ENCODE assay signal across 2 cellular contexts in genomic region chr2:101127319-101128056, GRCh38.
TF ChIP-seq lines count a peak whose summit lies in the region.

No MANE protein-coding gene starts in this region.

TF ChIP-seq in HCT116, 20 proteins besides CTCF, POLR2A, EP300 and RAD21:
- TF ChIP-seq CBX3 (IDR thresholded peaks at IDR 0.05; ENCODE audit: low read depth) (peak; percentile 38; the same call in 1 of the 2 replicates), REST (IDR thresholded peaks at IDR 0.05; ENCODE audit: low read depth) (no peak), ZNF274 (IDR thresholded peaks at IDR 0.05; ENCODE audit: low read depth, low read length) (no peak), MAX (IDR thresholded peaks at IDR 0.05) (0 out of 2 replicates have a peak, but pooled peaks have one; percentile 8)

TF ChIP-seq in SK-N-SH, 30 proteins besides CTCF, POLR2A, EP300 and RAD21:
- TF ChIP-seq YY1 (IDR thresholded peaks at IDR 0.05; ENCODE audit: low read depth) (no peak), MAX (IDR thresholded peaks at IDR 0.05; ENCODE audit: low read depth) (no peak), ELF1 (IDR thresholded peaks at IDR 0.05) (no peak), POLR2AphosphoS5 (IDR thresholded peaks at IDR 0.05; ENCODE audit: low read depth, low read length) (no peak), SIN3A (IDR thresholded peaks at IDR 0.05; ENCODE audit: borderline replicate concordance, low read depth, low read length) (no peak), MEF2A (IDR thresholded peaks at IDR 0.05; ENCODE audit: borderline replicate concordance, low read depth) (no peak), NRF1 (IDR thresholded peaks at IDR 0.05; ENCODE audit: low read depth, low read length) (no peak), CHD2 (IDR thresholded peaks at IDR 0.05; ENCODE audit: low read length, partially characterized antibody) (no peak), ZBTB33 (IDR thresholded peaks at IDR 0.05; ENCODE audit: borderline replicate concordance, low read depth) (no peak), FOSL2 (IDR thresholded peaks at IDR 0.05; ENCODE audit: borderline replicate concordance, low read depth) (no peak), TCF12 (IDR thresholded peaks at IDR 0.05) (no peak), TEAD4 (IDR thresholded peaks at IDR 0.05; ENCODE audit: borderline replicate concordance, insufficient read depth) (no peak), MXI1 (IDR thresholded peaks at IDR 0.05; ENCODE audit: low read depth, low read length) (no peak), USF2 (IDR thresholded peaks at IDR 0.05; ENCODE audit: borderline replicate concordance, low read depth, low read length) (no peak), RCOR1 (IDR thresholded peaks at IDR 0.05; ENCODE audit: low read length) (no peak), GABPA (IDR thresholded peaks at IDR 0.05; ENCODE audit: low read depth) (no peak), PBX3 (IDR thresholded peaks at IDR 0.05) (no peak), FOXJ3 (CRISPR knock-in tag; IDR thresholded peaks at IDR 0.05) (no peak), RXRA (IDR thresholded peaks at IDR 0.05; ENCODE audit: borderline replicate concordance, low read depth) (no peak)
TF ChIP-seq in SK-N-SH: peak in this region for 0.
